ENCODE assay signal across 8 cellular contexts in genomic region chr4:139367421-139368090, GRCh38.
DNase-seq lines count a peak whose midpoint lies in the region; ATAC-seq and TF ChIP-seq lines count a peak whose summit lies in the region.
"Had no signal": no experiment of that assay in that cellular context is flagged by ENCODE, and none has a peak within 500 bp of the region (broad histone marks: within the 10 kb centered on the region; RNA-seq: fewer than 3 reads in every experiment).

No MANE protein-coding gene starts in this region.

- peaks cover 2% of the 10 kb centered on the region for H3K36me3 ChIP-seq in fibroblast of lung (ENCODE audit: control insufficient read depth, insufficient read depth, low read length)

- H3K27ac Mint-ChIP-seq in progenitor cell of endocrine pancreas = peak overlapping the region; percentile 30

- no peak overlapping the region for H3K27ac ChIP-seq in fibroblast of lung (ENCODE audit: insufficient read depth, low read length)

- no peak for TF ChIP-seq CTCF in fibroblast of lung (conservative IDR thresholded peaks at IDR 0.05 in 1 of 2, IDR thresholded peaks at IDR 0.05 in 1 of 2; ENCODE audit: low read depth in 1 of 2, low read length in 2 of 2)
- TF ChIP-seq CTCF in progenitor cell of endocrine pancreas (IDR thresholded peaks at IDR 0.05; ENCODE audit: unreplicated experiment) = no peak

- no peaks in the 10 kb centered on the region for H3K27me3 ChIP-seq in fibroblast of lung (ENCODE audit: control insufficient read depth, insufficient read depth, low read length)

- peaks cover 25% of the 10 kb centered on the region for H3K36me3 Mint-ChIP-seq in progenitor cell of endocrine pancreas (ENCODE audit: insufficient read depth)

- no peak overlapping the region for H3K4me3 Mint-ChIP-seq in progenitor cell of endocrine pancreas (ENCODE audit: low read depth)

- no peaks in the 10 kb centered on the region for H3K79me2 ChIP-seq in fibroblast of lung (ENCODE audit: control insufficient read depth, insufficient read depth, low read length)

- no peak overlapping the region for H3K4me3 ChIP-seq in fibroblast of lung (replicated peaks in 1 of 4; ENCODE audit: control extremely low read depth in 1 of 4, insufficient read depth in 1 of 4, low read depth in 3 of 4, low read length in 4 of 4)

- H3K9me3 Mint-ChIP-seq in progenitor cell of endocrine pancreas (ENCODE audit: low read depth) = no peaks in the 10 kb centered on the region

- no peak overlapping the region for H3K9ac ChIP-seq in fibroblast of lung (ENCODE audit: insufficient read depth, low read length)

- peak; percentile 60 for DNase-seq in EL
- DNase-seq in RPMI7951 (ENCODE audit: low read depth) = peak; percentile 1
- peak; percentile 55 to 84 for DNase-seq in fibroblast of lung (ENCODE audit: low read depth in 2 of 2)
- no peak for DNase-seq in progenitor cell of endocrine pancreas (ENCODE audit: low spot score, unreplicated experiment)
- DNase-seq in NCI-H510A (lab: John Stamatoyannopoulos, UW) = no peak
- DNase-seq in activated CD4-positive, CD25-positive, alpha-beta regulatory T cell treated with anti-CD3 and anti-CD28 coated beads, Interleukin-2, amount 50 U/mL, for 72 hours = no peak
- DNase-seq: NCI-H748 treated with DMSO at 0.1 percent for 48 hours had no signal

- no peak for ATAC-seq in activated CD4-positive, CD25-positive, alpha-beta regulatory T cell treated with anti-CD3 and anti-CD28 coated beads, Interleukin-2, amount 50 U/mL, for 24 hours

- H4K20me1 ChIP-seq in fibroblast of lung (ENCODE audit: control insufficient read depth, extremely low read depth, insufficient read depth, low read length) = no peaks in the 10 kb centered on the region

- no peaks in the 10 kb centered on the region for H3K27me3 Mint-ChIP-seq in progenitor cell of endocrine pancreas

- H3K9me3 ChIP-seq in fibroblast of lung (ENCODE audit: control insufficient read depth, insufficient read depth, low read depth, low read length) = no peaks in the 10 kb centered on the region

- H2AFZ ChIP-seq in fibroblast of lung (ENCODE audit: low read length) = no peak overlapping the region

- peaks cover 4% of the 10 kb centered on the region for H3K4me1 Mint-ChIP-seq in progenitor cell of endocrine pancreas (ENCODE audit: low read depth)

- peaks cover 4% of the 10 kb centered on the region for H3K4me1 ChIP-seq in fibroblast of lung (ENCODE audit: control insufficient read depth, extremely low read depth, insufficient read depth, low read length)

- no peak overlapping the region for H3K4me2 ChIP-seq in fibroblast of lung (ENCODE audit: extremely low read depth, insufficient read depth, low read length)

Comparison
In these comparisons a context has a peak if more than half of its experiments do, and no peak if none do; other contexts are left out.
1. DNase-seq: peak in EL (single experiment), RPMI7951 (single experiment) and fibroblast of lung (2 of 2); none in progenitor cell of endocrine pancreas (single experiment), NCI-H510A (single experiment) and activated CD4-positive, CD25-positive, alpha-beta regulatory T cell treated with anti-CD3 and anti-CD28 coated beads, Interleukin-2, amount 50 U/mL, for 72 hours (single experiment).